ENCODE assay signal across 18 cellular contexts in the genomic region with DNA sequence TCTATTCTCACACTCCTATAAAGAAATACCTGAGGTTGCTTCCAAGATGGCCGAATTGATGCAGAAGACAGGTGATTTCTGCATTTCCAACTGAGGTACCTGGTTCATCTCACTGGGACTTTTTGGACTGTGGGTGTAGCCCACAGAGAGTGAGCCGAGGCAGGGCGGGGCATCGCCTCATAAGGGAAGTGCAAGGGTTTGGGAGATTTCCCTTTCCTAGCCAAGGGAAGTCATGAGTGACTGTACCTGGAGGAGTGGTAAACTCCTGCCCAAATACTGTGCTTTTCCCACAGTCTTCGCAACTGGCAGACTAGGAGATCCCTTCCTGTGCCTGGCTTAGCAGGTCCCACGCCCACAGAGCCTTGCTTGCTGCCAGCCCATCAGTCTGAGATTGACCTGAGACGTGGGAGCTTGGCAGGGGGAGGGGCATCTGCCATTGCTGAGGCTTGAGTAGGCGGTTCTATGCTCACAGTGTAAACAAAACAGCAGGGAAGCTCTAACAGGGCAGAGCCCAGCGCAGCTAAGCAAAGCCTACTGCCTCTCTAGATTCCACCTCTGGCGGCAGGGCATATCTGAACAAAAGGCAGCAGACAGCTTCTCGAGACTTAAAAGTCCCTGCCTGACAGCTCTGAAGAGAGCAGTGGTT.
A peak's percentile ranks its signal among the peaks of the same experiment; 100 is the strongest.
DNase-seq lines count a peak whose midpoint lies in the region; ATAC-seq, FAIRE-seq and TF ChIP-seq lines count a peak whose summit lies in the region.
"Had no signal": no experiment of that assay in that cellular context is flagged by ENCODE, and none has a peak within 500 bp of the region (broad histone marks: within the 10 kb centered on the region; RNA-seq: fewer than 3 reads in every experiment).

No MANE protein-coding gene starts in this region.

- peaks cover 45% of the 10 kb centered on the region for H3K9me3 Mint-ChIP-seq in nephron progenitor cell
- H3K9me3 Mint-ChIP-seq in activated CD4-positive, alpha-beta memory T cell treated with anti-CD3 and anti-CD28 coated beads for 36 hours, result peaks cover 16% of the 10 kb centered on the region

- no peak overlapping the region for H3K4me3 ChIP-seq in bronchial epithelial cell (ENCODE audit: low read depth, low read length)
- H3K4me3 ChIP-seq: psoas muscle, suprapubic skin had no signal

- peaks cover 7% of the 10 kb centered on the region for H3K4me1 Mint-ChIP-seq in nephron progenitor cell
- no peaks in the 10 kb centered on the region for H3K4me1 Mint-ChIP-seq in activated CD4-positive, alpha-beta memory T cell treated with anti-CD3 and anti-CD28 coated beads for 36 hours (ENCODE audit: low read depth)
- H3K4me1 Mint-ChIP-seq: activated CD4-positive, alpha-beta T cell treated with anti-CD3 and anti-CD28 coated beads, Interleukin-2, amount 10 ng/mL, durations not matched to agents 24 days and 14 days; B cell had no signal

- peaks cover 2% of the 10 kb centered on the region for H3K27me3 Mint-ChIP-seq in nephron progenitor cell (ENCODE audit: low read depth, poor library complexity)
- no peaks in the 10 kb centered on the region for H3K27me3 Mint-ChIP-seq in activated CD4-positive, alpha-beta memory T cell treated with anti-CD3 and anti-CD28 coated beads for 36 hours
- H3K27me3 Mint-ChIP-seq: activated CD4-positive, alpha-beta T cell treated with anti-CD3 and anti-CD28 coated beads, Interleukin-2, amount 10 ng/mL, durations not matched to agents 24 days and 14 days; B cell had no signal

- H3K36me3 ChIP-seq in ES-I3 (ENCODE audit: insufficient read depth, low read length), result no peaks in the 10 kb centered on the region
- H3K36me3 ChIP-seq in bronchial epithelial cell (ENCODE audit: control insufficient read depth, insufficient read depth, low read length), result no peaks in the 10 kb centered on the region
- H3K36me3 ChIP-seq: suprapubic skin had no signal

- intact Hi-C loops in activated CD4-positive, alpha-beta memory T cell treated with anti-CD3 and anti-CD28 coated beads for 36 hours (cut with micrococcal nuclease), result no loop called here

- no peak overlapping the region for H3K27ac Mint-ChIP-seq in nephron progenitor cell
- H3K27ac Mint-ChIP-seq in activated CD4-positive, alpha-beta memory T cell treated with anti-CD3 and anti-CD28 coated beads for 36 hours, result no peak overlapping the region
- H3K27ac Mint-ChIP-seq: activated CD4-positive, alpha-beta T cell treated with anti-CD3 and anti-CD28 coated beads, Interleukin-2, amount 10 ng/mL, durations not matched to agents 24 days and 14 days; activated T-cell treated with anti-CD3 and anti-CD28 coated beads, Interleukin-2, amount 50 U/mL, for 72 hours; B cell had no signal

- no peaks in the 10 kb centered on the region for H3K27me3 ChIP-seq in bronchial epithelial cell (ENCODE audit: control insufficient read depth, insufficient read depth, low read length)
- H3K27me3 ChIP-seq: suprapubic skin had no signal

- no peak overlapping the region for H3K4me3 Mint-ChIP-seq in nephron progenitor cell
- no peak overlapping the region for H3K4me3 Mint-ChIP-seq in activated CD4-positive, alpha-beta memory T cell treated with anti-CD3 and anti-CD28 coated beads for 36 hours
- H3K4me3 Mint-ChIP-seq: activated CD4-positive, alpha-beta T cell treated with anti-CD3 and anti-CD28 coated beads, Interleukin-2, amount 10 ng/mL, durations not matched to agents 24 days and 14 days; activated T-cell treated with anti-CD3 and anti-CD28 coated beads, Interleukin-2, amount 50 U/mL, for 72 hours; B cell had no signal

- no peak for ATAC-seq in GM21526 (IDR thresholded peaks at IDR 0.05; ENCODE audit: low FRiP score, unreplicated experiment)
- ATAC-seq: activated T-cell treated with anti-CD3 and anti-CD28 coated beads, Interleukin-2, amount 50 U/mL, for 72 hours; left lobe of liver; psoas muscle had no signal

- peak; percentile 47 for FAIRE-seq in bronchial epithelial cell (lab: Jason Lieb, UNC)

- peak overlapping the region; percentile 41; the same call in 1 of the 2 replicates for H3K9ac ChIP-seq in ES-I3 (ENCODE audit: low read depth, low read length)

- POLR2A ChIA-PET in activated CD4-positive, alpha-beta memory T cell treated with anti-CD3 and anti-CD28 coated beads for 36 hours (lab: Charles Lee), result no interaction called here

- no peaks in the 10 kb centered on the region for H3K9me3 ChIP-seq in ES-I3 (ENCODE audit: control insufficient read depth, insufficient read depth, low read length)
- H3K9me3 ChIP-seq: psoas muscle had no signal

- CTCF ChIA-PET in activated CD4-positive, alpha-beta memory T cell treated with anti-CD3 and anti-CD28 coated beads for 36 hours (lab: Charles Lee), result no interaction called here

- H3K36me3 Mint-ChIP-seq in nephron progenitor cell (ENCODE audit: low read depth), result peaks cover 36% of the 10 kb centered on the region
- peaks cover 6% of the 10 kb centered on the region for H3K36me3 Mint-ChIP-seq in activated CD4-positive, alpha-beta memory T cell treated with anti-CD3 and anti-CD28 coated beads for 36 hours

- TF ChIP-seq CTCF in bronchial epithelial cell (IDR thresholded peaks at IDR 0.05; ENCODE audit: insufficient read depth, low read length, severe bottlenecking) (no peak), nephron progenitor cell (IDR thresholded peaks at IDR 0.05) (no peak)

- DNase-seq in NCI-H146 (lab: John Stamatoyannopoulos, UW) (peak; percentile 75), bronchial epithelial cell (ENCODE audit: low read depth) (peak; percentile 32), nephron progenitor cell (peak; percentile 29), SIG-M5 treated with dmso at 0.1 percent for 504 hours (lab: John Stamatoyannopoulos, UW; ENCODE audit: unreplicated experiment) (no peak)
- DNase-seq in activated T-cell treated with anti-CD3 and anti-CD28 coated beads, Interleukin-2, amount 50 U/mL, for 48 hours, result no peak
- no peak for DNase-seq in activated CD4-positive, alpha-beta memory T cell treated with anti-CD3 and anti-CD28 coated beads for 36 hours
- DNase-seq: activated CD4-positive, alpha-beta T cell treated with anti-CD3 and anti-CD28 coated beads, Interleukin-2, amount 10 ng/mL, durations not matched to agents 24 days and 14 days; activated T-cell treated with anti-CD3 and anti-CD28 coated beads, Interleukin-2, amount 50 U/mL, for 72 hours; amniotic stem cell; DMS79 treated with DMSO at 0.1 percent for 48 hours; glutamatergic neuron; NCI-H524 treated with DMSO at 0.1 percent for 48 hours; psoas muscle had no signal

- no peaks in the 10 kb centered on the region for H3K4me1 ChIP-seq in ES-I3 (ENCODE audit: insufficient read depth, low read length)
- H3K4me1 ChIP-seq: psoas muscle, suprapubic skin had no signal

Comparison
In these comparisons a context has a peak if more than half of its experiments do, and no peak if none do; other contexts are left out.
1. DNase-seq: peak in NCI-H146 (single experiment), bronchial epithelial cell (single experiment) and nephron progenitor cell (single experiment); none in SIG-M5 treated with dmso at 0.1 percent for 504 hours (single experiment), activated T-cell treated with anti-CD3 and anti-CD28 coated beads, Interleukin-2, amount 50 U/mL, for 48 hours (0 of 2) and activated CD4-positive, alpha-beta memory T cell treated with anti-CD3 and anti-CD28 coated beads for 36 hours (single experiment).